ENCODE assay signal across 10 cellular contexts in genomic region chr11:112963368-112963955, GRCh38. TPM values are rescaled to one million over a fixed set of nuclear protein-coding genes. Genes with fewer than 3 reads are reported as not detected.
A peak's percentile ranks its signal among the peaks of the same experiment; 100 is the strongest.
DNase-seq lines count a peak whose midpoint lies in the region; ATAC-seq and TF ChIP-seq lines count a peak whose summit lies in the region.
"Had no signal": no experiment of that assay in that cellular context is flagged by ENCODE, and none has a peak within 500 bp of the region (broad histone marks: within the 10 kb centered on the region; RNA-seq: fewer than 3 reads in every experiment).

No MANE protein-coding gene starts in this region.

- H3K4me1 ChIP-seq in colonic mucosa (no peaks in the 10 kb centered on the region), mucosa of descending colon (ENCODE audit: low read depth) (peaks cover 8% of the 10 kb centered on the region), urinary bladder (ENCODE audit: insufficient read depth) (no peaks in the 10 kb centered on the region)
- H3K4me1 ChIP-seq: foreskin keratinocyte had no signal

- H3K9me3 ChIP-seq in colonic mucosa (no peaks in the 10 kb centered on the region), mucosa of descending colon (no peaks in the 10 kb centered on the region)
- H3K9me3 ChIP-seq: Caco-2 had no signal

- no peaks in the 10 kb centered on the region for H3K36me3 Mint-ChIP-seq in activated naive CD8-positive, alpha-beta T cell
- no peaks in the 10 kb centered on the region for H3K36me3 Mint-ChIP-seq in activated naive CD8-positive, alpha-beta T cell treated with anti-CD3 and anti-CD28 coated beads, Interleukin-2, amount 50 U/mL, for 24 hours (ENCODE audit: low read depth)
- H3K36me3 Mint-ChIP-seq in activated naive CD8-positive, alpha-beta T cell treated with anti-CD3 and anti-CD28 coated beads for 36 hours, result peaks cover 3% of the 10 kb centered on the region

- H3K27me3 ChIP-seq in colonic mucosa, result peaks cover 35% of the 10 kb centered on the region

- DNase-seq in activated naive CD8-positive, alpha-beta T cell treated with anti-CD3 and anti-CD28 coated beads, Interleukin-2, amount 50 U/mL, for 24 hours, result no peak
- DNase-seq in colonic mucosa, result no peak
- peak in 1 of 3 donors; percentile 43 for DNase-seq in mucosa of descending colon
- DNase-seq in germinal center (ENCODE audit: low spot score), result no peak
- no peak for DNase-seq in amniotic stem cell (lab: John Stamatoyannopoulos, UW)
- DNase-seq in activated naive CD8-positive, alpha-beta T cell treated with anti-CD3 and anti-CD28 coated beads for 36 hours, result no peak
- DNase-seq: Caco-2, foreskin keratinocyte had no signal

- H3K36me3 ChIP-seq in colonic mucosa, result no peaks in the 10 kb centered on the region
- no peaks in the 10 kb centered on the region for H3K36me3 ChIP-seq in mucosa of descending colon (ENCODE audit: low read depth)
- H3K36me3 ChIP-seq in urinary bladder (ENCODE audit: insufficient read depth), result no peaks in the 10 kb centered on the region

- H3K4me3 Mint-ChIP-seq in activated naive CD8-positive, alpha-beta T cell, result peak overlapping the region; percentile 61
- H3K4me3 Mint-ChIP-seq in activated naive CD8-positive, alpha-beta T cell treated with anti-CD3 and anti-CD28 coated beads, Interleukin-2, amount 50 U/mL, for 24 hours, result no peak overlapping the region
- H3K4me3 Mint-ChIP-seq in activated naive CD8-positive, alpha-beta T cell treated with anti-CD3 and anti-CD28 coated beads for 36 hours, result no peak overlapping the region

- WGBS in urinary bladder, result 4% methylated on average over 48 of the region's 48 CpGs

- ATAC-seq in activated naive CD8-positive, alpha-beta T cell treated with anti-CD3 and anti-CD28 coated beads, Interleukin-2, amount 50 U/mL, for 24 hours, result no peak
- ATAC-seq in mucosa of descending colon, result no peak

- intact Hi-C loops in colonic mucosa (cut with DNase I) (no loop called here), mucosa of descending colon (cut with DNase I, micrococcal nuclease) (no loop called here)

- H3K27ac Mint-ChIP-seq in activated naive CD8-positive, alpha-beta T cell, result no peak overlapping the region
- H3K27ac Mint-ChIP-seq in activated naive CD8-positive, alpha-beta T cell treated with anti-CD3 and anti-CD28 coated beads, Interleukin-2, amount 50 U/mL, for 24 hours, result no peak overlapping the region
- no peak overlapping the region for H3K27ac Mint-ChIP-seq in activated naive CD8-positive, alpha-beta T cell treated with anti-CD3 and anti-CD28 coated beads for 36 hours

- H3K4me3 ChIP-seq in colonic mucosa (peak overlapping the region; percentile 40), mucosa of descending colon (peak overlapping the region; percentile 7), urinary bladder (ENCODE audit: low read depth, low read length) (peak overlapping the region; percentile 56)

- H3K27ac ChIP-seq in colonic mucosa (no peak overlapping the region), urinary bladder (ENCODE audit: low read depth) (no peak overlapping the region)
- H3K27ac ChIP-seq: foreskin keratinocyte had no signal

- no peaks in the 10 kb centered on the region for H3K9me3 Mint-ChIP-seq in activated naive CD8-positive, alpha-beta T cell (ENCODE audit: low read depth)
- H3K9me3 Mint-ChIP-seq in activated naive CD8-positive, alpha-beta T cell treated with anti-CD3 and anti-CD28 coated beads, Interleukin-2, amount 50 U/mL, for 24 hours, result no peaks in the 10 kb centered on the region
- no peaks in the 10 kb centered on the region for H3K9me3 Mint-ChIP-seq in activated naive CD8-positive, alpha-beta T cell treated with anti-CD3 and anti-CD28 coated beads for 36 hours

- H3K9ac ChIP-seq in colonic mucosa (ENCODE audit: low read depth in 2 of 2, low read length in 2 of 2), result peak overlapping the region in 1 of 2 donors; percentile 45

- H3K27me3 Mint-ChIP-seq in activated naive CD8-positive, alpha-beta T cell, result peaks cover 43% of the 10 kb centered on the region
- peaks cover 49% of the 10 kb centered on the region for H3K27me3 Mint-ChIP-seq in activated naive CD8-positive, alpha-beta T cell treated with anti-CD3 and anti-CD28 coated beads, Interleukin-2, amount 50 U/mL, for 24 hours
- H3K27me3 Mint-ChIP-seq in activated naive CD8-positive, alpha-beta T cell treated with anti-CD3 and anti-CD28 coated beads for 36 hours, result peaks cover 71% of the 10 kb centered on the region

- peaks cover 15% of the 10 kb centered on the region for H3K4me1 Mint-ChIP-seq in activated naive CD8-positive, alpha-beta T cell (ENCODE audit: low read depth)
- H3K4me1 Mint-ChIP-seq in activated naive CD8-positive, alpha-beta T cell treated with anti-CD3 and anti-CD28 coated beads, Interleukin-2, amount 50 U/mL, for 24 hours, result peaks cover 10% of the 10 kb centered on the region
- H3K4me1 Mint-ChIP-seq in activated naive CD8-positive, alpha-beta T cell treated with anti-CD3 and anti-CD28 coated beads for 36 hours, result peaks cover 12% of the 10 kb centered on the region

- TF ChIP-seq CTCF in colonic mucosa (IDR thresholded peaks at IDR 0.05) (no peak), mucosa of descending colon (IDR thresholded peaks at IDR 0.05) (no peak)

RNA-seq across cellular contexts. Expression of gene NCAM1, which starts 2.2 kb away (rescaled TPM):
- 10 to 100 TPM in 1 of 2 donors, 1 to 10 TPM in 1; 2.3 to 10.7 TPM for total RNA-seq in colonic mucosa
- total RNA-seq in mucosa of descending colon, result 10 to 100 TPM in 1 of 3 donors, 1 to 10 TPM in 2; 6.3 to 97.0 (median 9.3) TPM
- 114 TPM for total RNA-seq in urinary bladder
- 79.1 TPM for polyA plus RNA-seq in urinary bladder
- total RNA-seq in activated naive CD8-positive, alpha-beta T cell treated with anti-CD3 and anti-CD28 coated beads for 36 hours, result under 1 TPM in 1 of 2 experiments, not detected in 1; 0.16 TPM
